10 cellular contexts compared by ENCODE assay signal in genomic region chr11:75344186-75344585, GRCh38. TPM values are rescaled to one million over a fixed set of nuclear protein-coding genes. Genes with fewer than 3 reads are reported as not detected.
DNase-seq lines count a peak whose midpoint lies in the region; ATAC-seq and TF ChIP-seq lines count a peak whose summit lies in the region.
"Had no signal": no experiment of that assay in that cellular context is flagged by ENCODE, and none has a peak within 500 bp of the region (broad histone marks: within the 10 kb centered on the region; RNA-seq: fewer than 3 reads in every experiment).

No MANE protein-coding gene starts in this region.

- H3K4me3 Mint-ChIP-seq in nephron = no peak overlapping the region
- H3K4me3 Mint-ChIP-seq: activated B cell treated with CpG ODN at 0.5 μM for 24 hours had no signal

- peak in 1 of 3 donors; percentile 46 for DNase-seq in right cardiac atrium
- no peak for DNase-seq in right atrium auricular region (ENCODE audit: low spot score)
- no peak for DNase-seq in effector memory CD4-positive, alpha-beta T cell
- DNase-seq in iPS-NIHi11 (ENCODE audit: low spot score) = no peak
- no peak for DNase-seq in NCI-H1105 (lab: John Stamatoyannopoulos, UW)
- DNase-seq: activated B cell treated with CpG ODN at 0.5 μM for 24 hours had no signal

- 93% methylated on average over 3 of the region's 3 CpGs for WGBS in right cardiac atrium

- H3K27me3 ChIP-seq in right cardiac atrium (ENCODE audit: control insufficient read depth, insufficient read depth) (no peaks in the 10 kb centered on the region), right atrium auricular region (no peaks in the 10 kb centered on the region)
- H3K27me3 ChIP-seq in effector memory CD4-positive, alpha-beta T cell (replicated peaks; ENCODE audit: control insufficient read depth, insufficient read depth, low read length, poor library complexity, severe bottlenecking) = no peaks in the 10 kb centered on the region

- ATAC-seq in right cardiac atrium (no peak), GM21367 (IDR thresholded peaks at IDR 0.05; ENCODE audit: unreplicated experiment) (no peak), GM18519 (IDR thresholded peaks at IDR 0.05; ENCODE audit: low FRiP score, unreplicated experiment) (no peak)

- H3K36me3 ChIP-seq in right atrium auricular region = no peaks in the 10 kb centered on the region
- H3K36me3 ChIP-seq in effector memory CD4-positive, alpha-beta T cell (ENCODE audit: control insufficient read depth, insufficient read depth, low read length) = no peaks in the 10 kb centered on the region
- H3K36me3 ChIP-seq: HAP-1 had no signal

- no peaks in the 10 kb centered on the region for H3K36me3 Mint-ChIP-seq in nephron (ENCODE audit: low read depth)

- no peaks in the 10 kb centered on the region for H3K9me3 Mint-ChIP-seq in nephron
- H3K9me3 Mint-ChIP-seq: activated B cell treated with CpG ODN at 0.5 μM for 24 hours had no signal

- H3K4me3 ChIP-seq in right cardiac atrium (ENCODE audit: low read length) (no peak overlapping the region), right atrium auricular region (no peak overlapping the region)
- H3K4me3 ChIP-seq in effector memory CD4-positive, alpha-beta T cell (ENCODE audit: insufficient read depth, low read depth, low read length, poor library complexity, severe bottlenecking) = no peak overlapping the region
- H3K4me3 ChIP-seq: HAP-1 had no signal

- H3K4me1 ChIP-seq in right cardiac atrium (ENCODE audit: control insufficient read depth, insufficient read depth, low read length) (peaks cover 55% of the 10 kb centered on the region), right atrium auricular region (peaks cover 0 to 100% of the 10 kb centered on the region in 2 donors)
- peaks cover 67% of the 10 kb centered on the region for H3K4me1 ChIP-seq in effector memory CD4-positive, alpha-beta T cell (ENCODE audit: control insufficient read depth, insufficient read depth, low read length, poor library complexity, severe bottlenecking)

- H3K27ac ChIP-seq in right cardiac atrium (ENCODE audit: low read length) = peak overlapping the region; percentile 3
- H3K27ac ChIP-seq in right atrium auricular region = peak overlapping the region in 1 of 2 donors; percentile 55
- peak overlapping the region; percentile 19 for H3K27ac ChIP-seq in effector memory CD4-positive, alpha-beta T cell (ENCODE audit: insufficient read depth, low read length, poor library complexity, severe bottlenecking)

- H3K9me3 ChIP-seq in right cardiac atrium (ENCODE audit: control insufficient read depth, low read length) (no peaks in the 10 kb centered on the region), right atrium auricular region (no peaks in the 10 kb centered on the region)
- H3K9me3 ChIP-seq in effector memory CD4-positive, alpha-beta T cell (ENCODE audit: control insufficient read depth, low read length) = no peaks in the 10 kb centered on the region
- H3K9me3 ChIP-seq: HAP-1 had no signal

- intact Hi-C loops in right cardiac atrium (cut with DNase I) = no loop called here

- TF ChIP-seq CTCF in right atrium auricular region (IDR thresholded peaks at IDR 0.05) = no peak
- TF ChIP-seq CTCF in nephron (IDR thresholded peaks at IDR 0.05; ENCODE audit: unreplicated experiment in 3 of 3) = no peak

- H3K27ac Mint-ChIP-seq in nephron = peak overlapping the region in 2 of 3 experiments; percentile 21 to 29
- H3K27ac Mint-ChIP-seq: activated B cell treated with CpG ODN at 0.5 μM for 24 hours had no signal

- H3K27me3 Mint-ChIP-seq in nephron (ENCODE audit: low read depth) = no peaks in the 10 kb centered on the region
- H3K27me3 Mint-ChIP-seq: activated B cell treated with CpG ODN at 0.5 μM for 24 hours had no signal

- peaks cover 76% of the 10 kb centered on the region for H3K4me1 Mint-ChIP-seq in nephron

RNA-seq across cellular contexts. Expression of gene ARRB1, which starts 7.3 kb away (rescaled TPM):
- 10 to 100 TPM; 24.8 to 32.5 (median 27.4) TPM for total RNA-seq in right cardiac atrium
- 12.1 TPM for polyA plus RNA-seq in right cardiac atrium
- 10 to 100 TPM; 19.4 to 22.9 TPM for total RNA-seq in right atrium auricular region

RNA-seq across cellular contexts. Expression of gene RPS3, which starts 55.1 kb away (rescaled TPM):
- 1,000 to 10,000 TPM; 1,039 to 1,263 (median 1,178) TPM for total RNA-seq in right cardiac atrium
- 1,021 TPM for polyA plus RNA-seq in right cardiac atrium
- 100 to 1,000 TPM; 391 to 983 TPM for total RNA-seq in right atrium auricular region
